8 cellular contexts compared by ENCODE assay signal in genomic region chr14:93086441-93087055, GRCh38. TPM values are rescaled to one million over a fixed set of nuclear protein-coding genes. Genes with fewer than 3 reads are reported as not detected.
A peak's percentile ranks its signal among the peaks of the same experiment; 100 is the strongest.
DNase-seq lines count a peak whose midpoint lies in the region; ATAC-seq and TF ChIP-seq lines count a peak whose summit lies in the region.

No MANE protein-coding gene starts in this region.

- H3K4me1 ChIP-seq in CD8-positive, alpha-beta memory T cell (ENCODE audit: insufficient read depth, low read length) = peaks cover 18% of the 10 kb centered on the region
- H3K4me1 ChIP-seq in left ventricle myocardium inferior = peaks cover 100% of the 10 kb centered on the region
- peaks cover 40% of the 10 kb centered on the region for H3K4me1 ChIP-seq in SJCRH30

- no peaks in the 10 kb centered on the region for H3K36me3 Mint-ChIP-seq in CD8-positive, alpha-beta memory T cell
- peaks cover 7% of the 10 kb centered on the region for H3K36me3 Mint-ChIP-seq in T-helper 2 cell treated with Interferon-gamma antibody and Interleukin-4, amounts not matched to agents 5 μg/mL and 100 μg/mL, for 36 hours (ENCODE audit: low read depth)
- H3K36me3 Mint-ChIP-seq in CD4-positive, alpha-beta T cell (ENCODE audit: low read depth) = no peaks in the 10 kb centered on the region

- ATAC-seq in GM21447 (IDR thresholded peaks at IDR 0.05; ENCODE audit: unreplicated experiment) = peak; percentile 54
- ATAC-seq in CD4-positive, alpha-beta T cell (ENCODE audit: poor library complexity) = no peak

- peaks cover 0 to 2% (median 0%) of the 10 kb centered on the region in 5 donors for H3K9me3 Mint-ChIP-seq in CD8-positive, alpha-beta memory T cell
- no peaks in the 10 kb centered on the region for H3K9me3 Mint-ChIP-seq in T-helper 2 cell treated with Interferon-gamma antibody and Interleukin-4, amounts not matched to agents 5 μg/mL and 100 μg/mL, for 36 hours
- H3K9me3 Mint-ChIP-seq in CD4-positive, alpha-beta T cell = no peaks in the 10 kb centered on the region

- H3K9me3 ChIP-seq in CD8-positive, alpha-beta memory T cell (ENCODE audit: low read length) = no peaks in the 10 kb centered on the region
- no peaks in the 10 kb centered on the region for H3K9me3 ChIP-seq in left ventricle myocardium inferior (replicated peaks)
- H3K9me3 ChIP-seq in SJCRH30 (replicated peaks) = no peaks in the 10 kb centered on the region
- H3K9me3 ChIP-seq in CD4-positive, alpha-beta T cell (ENCODE audit: control insufficient read depth, low read length) = no peaks in the 10 kb centered on the region

- H3K27ac Mint-ChIP-seq in CD8-positive, alpha-beta memory T cell = peak overlapping the region; percentile 39 to 97 (median 83)
- no peak overlapping the region for H3K27ac Mint-ChIP-seq in T-helper 2 cell treated with Interferon-gamma antibody and Interleukin-4, amounts not matched to agents 5 μg/mL and 100 μg/mL, for 36 hours
- no peak overlapping the region for H3K27ac Mint-ChIP-seq in CD4-positive, alpha-beta T cell

- H3K4me3 Mint-ChIP-seq in CD8-positive, alpha-beta memory T cell = no peak overlapping the region
- no peak overlapping the region for H3K4me3 Mint-ChIP-seq in T-helper 2 cell treated with Interferon-gamma antibody and Interleukin-4, amounts not matched to agents 5 μg/mL and 100 μg/mL, for 36 hours
- no peak overlapping the region for H3K4me3 Mint-ChIP-seq in CD4-positive, alpha-beta T cell

- H3K27me3 ChIP-seq in CD8-positive, alpha-beta memory T cell (ENCODE audit: insufficient read depth, low read length, poor library complexity, severe bottlenecking) = no peaks in the 10 kb centered on the region
- H3K27me3 ChIP-seq in left ventricle myocardium inferior (ENCODE audit: low read depth) = no peaks in the 10 kb centered on the region
- no peaks in the 10 kb centered on the region for H3K27me3 ChIP-seq in SJCRH30
- H3K27me3 ChIP-seq in CD4-positive, alpha-beta T cell (ENCODE audit: control insufficient read depth, insufficient read depth, low read length) = no peaks in the 10 kb centered on the region

- POLR2A ChIA-PET in CD8-positive, alpha-beta memory T cell (lab: Charles Lee) = no interaction called here
- POLR2A ChIA-PET in CD4-positive, alpha-beta T cell (lab: Charles Lee) = no interaction called here

- no peak overlapping the region for H3K27ac ChIP-seq in CD8-positive, alpha-beta memory T cell (ENCODE audit: low read depth, low read length)
- H3K27ac ChIP-seq in left ventricle myocardium inferior (replicated peaks) = peak overlapping the region; percentile 89
- H3K27ac ChIP-seq in SJCRH30 = no peak overlapping the region
- H3K27ac ChIP-seq in CD4-positive, alpha-beta T cell (ENCODE audit: low read depth, low read length) = no peak overlapping the region

- H3K4me3 ChIP-seq in CD8-positive, alpha-beta memory T cell (ENCODE audit: low read length) = no peak overlapping the region
- H3K4me3 ChIP-seq in left ventricle myocardium inferior = no peak overlapping the region
- no peak overlapping the region for H3K4me3 ChIP-seq in SJCRH30

- DNase-seq in CD8-positive, alpha-beta memory T cell = no peak
- DNase-seq in M059J (ENCODE audit: low read depth) (peak; percentile 59), left ventricle myocardium inferior (peak; percentile 45), SJCRH30 (no peak), OCI-M1 (lab: John Stamatoyannopoulos, UW) (no peak)
- no peak for DNase-seq in T-helper 2 cell treated with Interferon-gamma antibody and Interleukin-4, amounts not matched to agents 5 μg/mL and 100 μg/mL, for 36 hours (ENCODE audit: low spot score)
- DNase-seq in CD4-positive, alpha-beta T cell = no peak

- H3K27me3 Mint-ChIP-seq in CD8-positive, alpha-beta memory T cell = no peaks in the 10 kb centered on the region
- H3K27me3 Mint-ChIP-seq in T-helper 2 cell treated with Interferon-gamma antibody and Interleukin-4, amounts not matched to agents 5 μg/mL and 100 μg/mL, for 36 hours (ENCODE audit: low read depth) = no peaks in the 10 kb centered on the region
- H3K27me3 Mint-ChIP-seq in CD4-positive, alpha-beta T cell = no peaks in the 10 kb centered on the region

- intact Hi-C loops in left ventricle myocardium inferior (cut with micrococcal nuclease) = no loop called here
- intact Hi-C loops in CD4-positive, alpha-beta T cell (cut with DNase I, micrococcal nuclease) = no loop called here

- peaks cover 53 to 91% (median 67%) of the 10 kb centered on the region in 3 donors for H3K4me1 Mint-ChIP-seq in CD8-positive, alpha-beta memory T cell
- H3K4me1 Mint-ChIP-seq in T-helper 2 cell treated with Interferon-gamma antibody and Interleukin-4, amounts not matched to agents 5 μg/mL and 100 μg/mL, for 36 hours (ENCODE audit: low read depth) = peaks cover 17% of the 10 kb centered on the region
- H3K4me1 Mint-ChIP-seq in CD4-positive, alpha-beta T cell (ENCODE audit: low read depth) = peaks cover 18% of the 10 kb centered on the region

- H3K36me3 ChIP-seq in CD8-positive, alpha-beta memory T cell (ENCODE audit: insufficient read depth, low read length) = no peaks in the 10 kb centered on the region
- no peaks in the 10 kb centered on the region for H3K36me3 ChIP-seq in left ventricle myocardium inferior
- H3K36me3 ChIP-seq in SJCRH30 = no peaks in the 10 kb centered on the region

- CTCF ChIA-PET in CD8-positive, alpha-beta memory T cell (lab: Charles Lee) = interaction anchor here (3.5 kb wide), 1 partner anchor 26 kb away, joined by 16 read pairs; no protein-coding TSS in a partner anchor
- CTCF ChIA-PET in CD4-positive, alpha-beta T cell (lab: Charles Lee) = no interaction called here

- no peak for TF ChIP-seq CTCF in left ventricle myocardium inferior (IDR thresholded peaks at IDR 0.05; ENCODE audit: borderline replicate concordance)
- TF ChIP-seq CTCF in CD4-positive, alpha-beta T cell (IDR thresholded peaks at IDR 0.05) = no peak

RNA-seq across cellular contexts. Expression of gene ITPK1, which starts 29.2 kb away (rescaled TPM):
- total RNA-seq in CD8-positive, alpha-beta memory T cell = 10 to 100 TPM; 66.1 to 75.1 TPM
- 40.4 TPM for polyA plus RNA-seq in CD8-positive, alpha-beta memory T cell
- total RNA-seq in M059J (2014; rRNA removed; shearing (Covaris generic)) = 5.6 and 10.2 TPM in 2 replicates
- total RNA-seq in left ventricle myocardium inferior = 112 TPM
- total RNA-seq in SJCRH30 (2014; rRNA removed; shearing (Covaris generic)) = 68.3 and 69.6 TPM in 2 replicates
- 10 to 100 TPM; 19.0 to 20.6 TPM for total RNA-seq in CD4-positive, alpha-beta T cell

Comparison
In these comparisons a context has a peak if more than half of its experiments do, and no peak if none do; other contexts are left out.
1. DNase-seq: peak in M059J (single experiment) and left ventricle myocardium inferior (single experiment); none in CD8-positive, alpha-beta memory T cell (0 of 5), T-helper 2 cell treated with Interferon-gamma antibody and Interleukin-4, amounts not matched to agents 5 μg/mL and 100 μg/mL, for 36 hours (single experiment), SJCRH30 (0 of 2), OCI-M1 (single experiment) and CD4-positive, alpha-beta T cell (0 of 10).
2. H3K27ac Mint-ChIP-seq: peak in CD8-positive, alpha-beta memory T cell (8 of 8); none in T-helper 2 cell treated with Interferon-gamma antibody and Interleukin-4, amounts not matched to agents 5 μg/mL and 100 μg/mL, for 36 hours (single experiment) and CD4-positive, alpha-beta T cell (single experiment).